8 cellular contexts compared by ENCODE assay signal in genomic region chr9:38018964-38019602, GRCh38. TPM values are rescaled to one million over a fixed set of nuclear protein-coding genes. Genes with fewer than 3 reads are reported as not detected.
DNase-seq lines count a peak whose midpoint lies in the region; FAIRE-seq and TF ChIP-seq lines count a peak whose summit lies in the region.

No MANE protein-coding gene starts in this region.

- H3K4me3 Mint-ChIP-seq in Calu3 (ENCODE audit: low read depth, unreplicated experiment): no peak overlapping the region

- DNase-seq in LHCN-M2 (ENCODE audit: low read depth): peak; percentile 87
- DNase-seq in astrocyte of the cerebellum (ENCODE audit: low read depth): peak; percentile 70
- no peak for DNase-seq in keratinocyte (ENCODE audit: low read depth, low spot score)
- peak; percentile 48 to 62 for DNase-seq in thyroid gland
- DNase-seq in central memory CD4-positive, alpha-beta T cell: no peak
- DNase-seq in lower leg skin (ENCODE audit: low spot score in 2 of 2): no peak
- no peak for DNase-seq in NCI-H146 (lab: John Stamatoyannopoulos, UW)
- DNase-seq in Calu3: no peak

- BruUV-seq in Calu3 (replicated peaks; lab: Mats Ljungman, UMichigan): no TSS peak

- peaks cover 24% of the 10 kb centered on the region for H3K4me1 Mint-ChIP-seq in Calu3 (ENCODE audit: low read depth, unreplicated experiment)

- WGBS in thyroid gland, 2 donors: 41 to 52% methylated on average over 6 of the region's 6 CpGs
- WGBS in lower leg skin, 2 donors: 44 to 57% methylated on average over 6 of the region's 6 CpGs

- H3K9me3 ChIP-seq in keratinocyte (ENCODE audit: control insufficient read depth, low read depth, low read length) (no peaks in the 10 kb centered on the region), thyroid gland (no peaks in the 10 kb centered on the region)

- H3K4me1 ChIP-seq in keratinocyte (ENCODE audit: control insufficient read depth, extremely low read depth, insufficient read depth, low read length): peaks cover 65% of the 10 kb centered on the region
- peaks cover 59 to 73% of the 10 kb centered on the region in 2 donors for H3K4me1 ChIP-seq in thyroid gland

- H3K4me3 ChIP-seq in astrocyte of the cerebellum (ENCODE audit: low read depth, low read length) (no peak overlapping the region), keratinocyte (ENCODE audit: control insufficient read depth in 2 of 3, extremely low read depth in 1 of 3, insufficient read depth in 2 of 3, low read depth in 1 of 3, low read length in 3 of 3) (no peak overlapping the region), thyroid gland (replicated peaks in 1 of 3) (no peak overlapping the region), lower leg skin (ENCODE audit: low read depth, poor library complexity, severe bottlenecking) (no peak overlapping the region)

- peaks cover 12% of the 10 kb centered on the region for H3K36me3 Mint-ChIP-seq in Calu3 (ENCODE audit: insufficient read depth, unreplicated experiment)

- H3K4me2 ChIP-seq in keratinocyte (ENCODE audit: control insufficient read depth, extremely low read depth, insufficient read depth, low read depth, low read length): peak overlapping the region; percentile 28

- no peaks in the 10 kb centered on the region for H3K9me3 Mint-ChIP-seq in Calu3 (ENCODE audit: low read depth, unreplicated experiment)

- no peaks in the 10 kb centered on the region for H3K27me3 ChIP-seq in keratinocyte (ENCODE audit: control insufficient read depth, extremely low read depth, insufficient read depth, low read length)
- H3K27me3 ChIP-seq in thyroid gland: no peaks in the 10 kb centered on the region

- FAIRE-seq in keratinocyte (lab: Jason Lieb, UNC): peak; percentile 74

- H3K27ac ChIP-seq in keratinocyte (ENCODE audit: control insufficient read depth, insufficient read depth, low read length) (peak overlapping the region; percentile 36), thyroid gland (peak overlapping the region; percentile 50 to 66 (median 57))

- intact Hi-C loops in thyroid gland (cut with DNase I): loop anchor here (5.0 to 10.0 kb wide), 2 partner anchors 68 to 74 kb away; no protein-coding TSS in a partner anchor
- intact Hi-C loops in lower leg skin (cut with DNase I; ENCODE audit: low total_unique reads): no loop called here
- intact Hi-C loops in Calu3 (cut with micrococcal nuclease; ENCODE audit: unreplicated experiment): no loop called here

- H3K27me3 Mint-ChIP-seq in Calu3 (ENCODE audit: unreplicated experiment): no peaks in the 10 kb centered on the region

- no peak for TF ChIP-seq POLR2A in thyroid gland (IDR thresholded peaks at IDR 0.05)
- TF ChIP-seq POLR2A in lower leg skin (IDR thresholded peaks at IDR 0.05): no peak

- H3K36me3 ChIP-seq in keratinocyte (ENCODE audit: control insufficient read depth in 2 of 2, extremely low read depth in 1 of 2, insufficient read depth in 2 of 2, low read length in 2 of 2) (peaks cover 12 to 26% of the 10 kb centered on the region in 2 experiments), thyroid gland (no peaks in the 10 kb centered on the region)

- H3K9me1 ChIP-seq in keratinocyte (ENCODE audit: control insufficient read depth, extremely low read depth, insufficient read depth, low read length): no peaks in the 10 kb centered on the region

- dilution Hi-C loops in keratinocyte (cut with MboI; ENCODE audit: extremely low pct_ligation_motif_present, low sequenced_read_pairs): no loop called here

- no peak overlapping the region for H3K9ac ChIP-seq in keratinocyte (ENCODE audit: control insufficient read depth, extremely low read depth, insufficient read depth, low read length)

- peaks cover 70% of the 10 kb centered on the region for H3K79me2 ChIP-seq in keratinocyte (ENCODE audit: control insufficient read depth, insufficient read depth, low read length)

- CTCF ChIA-PET in Calu3 (lab: Charles Lee): interaction anchor here (0.9 to 1.2 kb wide), 4 partner anchors 8 to 245 kb away, joined by 3 to 4 read pairs (median 4); no protein-coding TSS in a partner anchor

- no peaks in the 10 kb centered on the region for H4K20me1 ChIP-seq in keratinocyte (ENCODE audit: control insufficient read depth, extremely low read depth, insufficient read depth, low read length)

- in situ Hi-C loops in astrocyte of the cerebellum (cut with HindIII; ENCODE audit: low sequenced_read_pairs): no loop called here

- no peak overlapping the region for H3K27ac Mint-ChIP-seq in Calu3 (ENCODE audit: unreplicated experiment)

- no peak overlapping the region for H2AFZ ChIP-seq in keratinocyte (ENCODE audit: control insufficient read depth, low read length)

- TF ChIP-seq CTCF in astrocyte of the cerebellum (IDR thresholded peaks at IDR 0.05; ENCODE audit: low read depth, low read length, missing control alignments) (no peak), keratinocyte (optimal IDR thresholded peaks at IDR 0.05 in 1 of 3, IDR thresholded peaks at IDR 0.05 in 1 of 3, conservative IDR thresholded peaks at IDR 0.05 in 1 of 3; ENCODE audit: extremely low read depth in 1 of 3, insufficient read depth in 2 of 3, low read length in 3 of 3) (no peak), thyroid gland (IDR thresholded peaks at IDR 0.05) (no peak), lower leg skin (IDR thresholded peaks at IDR 0.05) (no peak), Calu3 (IDR thresholded peaks at IDR 0.05; ENCODE audit: unreplicated experiment) (no peak)

RNA-seq across cellular contexts. Expression of gene SHB, which starts 49.9 kb away (rescaled TPM):
- total RNA-seq in LHCN-M2 (2014; rRNA removed) (27.1 and 33.2 TPM in 2 replicates), thyroid gland (10 to 100 TPM; 18.4 to 27.5 (median 22.0) TPM), lower leg skin (10 to 100 TPM; 27.6 to 42.6 (median 34.5) TPM), Calu3 (2022) (7.6 and 8.7 TPM in 2 replicates)
- 17.6 TPM for polyA plus RNA-seq in LHCN-M2 (2012)
- 9.4 to 18.0 TPM (median 10.9 TPM) in 3 replicates for polyA plus RNA-seq in keratinocyte
- 10.8 TPM for polyA plus RNA-seq in keratinocyte (2011; ENCODE audit: low read depth)
- 9.2 and 13.0 TPM in 2 replicates for polyA plus RNA-seq in keratinocyte (2011; cell fraction: cytosol; rRNA removed)
- polyA plus RNA-seq in keratinocyte (2011; cell fraction: nucleus; rRNA removed): 12.5 and 15.5 TPM in 2 replicates
- polyA plus RNA-seq in keratinocyte (2012; ENCODE audit: low replicate concordance): 19.8 and 20.4 TPM in 2 replicates
- 11.6 to 24.3 TPM (median 12.2 TPM) in 3 replicates for polyA minus RNA-seq in keratinocyte
- polyA minus RNA-seq in keratinocyte (2011; cell fraction: cytosol; rRNA and poly(A)+ RNA removed): 17.5 TPM
- polyA minus RNA-seq in keratinocyte (2011; cell fraction: nucleus; rRNA and poly(A)+ RNA removed): 17.8 and 18.4 TPM in 2 replicates

Comparison
In these comparisons a context has a peak if more than half of its experiments do, and no peak if none do; other contexts are left out.
1. DNase-seq: peak in LHCN-M2 (single experiment), astrocyte of the cerebellum (single experiment) and thyroid gland (2 of 2); none in keratinocyte (single experiment), central memory CD4-positive, alpha-beta T cell (single experiment), lower leg skin (0 of 2), NCI-H146 (single experiment) and Calu3 (single experiment).